1 cellular context compared by ENCODE assay signal in the genomic region with DNA sequence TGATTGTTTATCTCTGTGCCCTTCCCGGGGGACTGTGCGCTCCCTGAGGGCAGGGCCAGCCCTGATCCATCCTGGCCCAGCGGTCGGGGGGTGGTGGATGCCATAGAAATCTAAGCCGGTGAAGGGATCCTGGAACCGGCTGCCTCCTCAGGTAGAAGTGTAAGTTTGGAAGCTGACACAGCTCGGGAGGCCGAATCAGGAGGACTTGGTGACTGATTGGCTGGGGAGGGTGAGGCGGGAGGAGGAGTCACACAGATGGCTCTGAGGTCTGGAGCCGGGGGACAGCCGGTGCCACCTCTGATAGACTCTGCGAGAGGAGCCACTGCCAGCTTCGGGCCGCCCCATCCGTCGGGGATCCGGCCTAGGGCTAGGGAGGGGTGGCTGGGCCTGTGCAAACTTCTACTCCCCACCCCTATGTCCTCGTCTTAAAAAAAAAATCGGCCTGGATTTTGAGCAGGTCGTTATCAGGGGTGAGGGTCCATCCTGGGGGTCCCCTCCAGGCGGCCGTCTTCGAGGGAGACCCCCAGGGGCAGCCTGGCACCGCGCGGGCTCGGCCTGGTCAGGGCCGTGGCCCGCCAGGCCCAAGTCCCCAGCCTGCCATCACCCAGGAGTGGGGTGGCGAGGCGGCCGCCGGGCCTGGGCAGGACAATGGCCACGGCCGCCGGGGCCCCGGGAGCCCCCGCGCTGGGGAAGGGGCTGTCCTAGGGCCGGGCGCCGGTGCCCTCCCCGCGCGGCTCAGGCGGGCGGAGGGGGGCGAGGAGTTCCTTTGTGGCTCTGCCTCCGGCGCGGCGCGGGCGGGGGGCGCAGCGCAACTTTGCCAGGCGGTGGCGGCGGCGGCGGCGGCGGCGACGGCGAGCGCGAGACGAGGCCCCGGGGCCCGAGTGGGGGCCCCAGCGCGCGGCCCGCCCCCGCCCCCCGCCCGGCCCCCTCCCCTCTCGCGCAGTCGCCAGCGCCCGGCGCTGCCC.
TF ChIP-seq lines count a peak whose summit lies in the region.

No MANE protein-coding gene starts in this region.

TF ChIP-seq in H1, 55 proteins besides CTCF, POLR2A, EP300 and RAD21:
- TF ChIP-seq PHF8 (conservative IDR thresholded peaks at IDR 0.05; ENCODE audit: low read depth, low read length) (peak; percentile 44; the same call in 1 of the 2 replicates), EZH2 (IDR thresholded peaks at IDR 0.05; ENCODE audit: low read depth, low read length, severe bottlenecking) (no peak), POLR2AphosphoS5 (IDR thresholded peaks at IDR 0.05; ENCODE audit: low read depth, low read length) (peak; percentile 80; the same call in 1 of the 2 replicates), RBBP5 (IDR thresholded peaks at IDR 0.05; ENCODE audit: borderline replicate concordance, low read depth, low read length) (0 out of 2 replicates have a peak, but pooled peaks have one; percentile 37), TBP (IDR thresholded peaks at IDR 0.05; ENCODE audit: low read depth, low read length) (peak; percentile 71), FOSL1 (IDR thresholded peaks at IDR 0.05; ENCODE audit: insufficient read depth, low read depth, low read length) (no peak), CREB1 (IDR thresholded peaks at IDR 0.05) (no peak), KDM5A (IDR thresholded peaks at IDR 0.05; ENCODE audit: low read length) (no peak), KDM4A (IDR thresholded peaks at IDR 0.05; ENCODE audit: low read depth, low read length, severe bottlenecking) (peak; percentile 29), SP1 (IDR thresholded peaks at IDR 0.05; ENCODE audit: low read depth, low read length) (no peak), KDM1A (IDR thresholded peaks at IDR 0.05; ENCODE audit: borderline replicate concordance, low read length) (peak; percentile 58; the same call in 1 of the 2 replicates), E2F6 (IDR thresholded peaks at IDR 0.05) (peak; percentile 24; the same call in 1 of the 2 replicates), TAF1 (IDR thresholded peaks at IDR 0.05; ENCODE audit: low read depth, low read length) (peak; percentile 78), POU5F1 (IDR thresholded peaks at IDR 0.05; ENCODE audit: low read depth, low read length) (no peak)
- TF ChIP-seq, protein P1, sequence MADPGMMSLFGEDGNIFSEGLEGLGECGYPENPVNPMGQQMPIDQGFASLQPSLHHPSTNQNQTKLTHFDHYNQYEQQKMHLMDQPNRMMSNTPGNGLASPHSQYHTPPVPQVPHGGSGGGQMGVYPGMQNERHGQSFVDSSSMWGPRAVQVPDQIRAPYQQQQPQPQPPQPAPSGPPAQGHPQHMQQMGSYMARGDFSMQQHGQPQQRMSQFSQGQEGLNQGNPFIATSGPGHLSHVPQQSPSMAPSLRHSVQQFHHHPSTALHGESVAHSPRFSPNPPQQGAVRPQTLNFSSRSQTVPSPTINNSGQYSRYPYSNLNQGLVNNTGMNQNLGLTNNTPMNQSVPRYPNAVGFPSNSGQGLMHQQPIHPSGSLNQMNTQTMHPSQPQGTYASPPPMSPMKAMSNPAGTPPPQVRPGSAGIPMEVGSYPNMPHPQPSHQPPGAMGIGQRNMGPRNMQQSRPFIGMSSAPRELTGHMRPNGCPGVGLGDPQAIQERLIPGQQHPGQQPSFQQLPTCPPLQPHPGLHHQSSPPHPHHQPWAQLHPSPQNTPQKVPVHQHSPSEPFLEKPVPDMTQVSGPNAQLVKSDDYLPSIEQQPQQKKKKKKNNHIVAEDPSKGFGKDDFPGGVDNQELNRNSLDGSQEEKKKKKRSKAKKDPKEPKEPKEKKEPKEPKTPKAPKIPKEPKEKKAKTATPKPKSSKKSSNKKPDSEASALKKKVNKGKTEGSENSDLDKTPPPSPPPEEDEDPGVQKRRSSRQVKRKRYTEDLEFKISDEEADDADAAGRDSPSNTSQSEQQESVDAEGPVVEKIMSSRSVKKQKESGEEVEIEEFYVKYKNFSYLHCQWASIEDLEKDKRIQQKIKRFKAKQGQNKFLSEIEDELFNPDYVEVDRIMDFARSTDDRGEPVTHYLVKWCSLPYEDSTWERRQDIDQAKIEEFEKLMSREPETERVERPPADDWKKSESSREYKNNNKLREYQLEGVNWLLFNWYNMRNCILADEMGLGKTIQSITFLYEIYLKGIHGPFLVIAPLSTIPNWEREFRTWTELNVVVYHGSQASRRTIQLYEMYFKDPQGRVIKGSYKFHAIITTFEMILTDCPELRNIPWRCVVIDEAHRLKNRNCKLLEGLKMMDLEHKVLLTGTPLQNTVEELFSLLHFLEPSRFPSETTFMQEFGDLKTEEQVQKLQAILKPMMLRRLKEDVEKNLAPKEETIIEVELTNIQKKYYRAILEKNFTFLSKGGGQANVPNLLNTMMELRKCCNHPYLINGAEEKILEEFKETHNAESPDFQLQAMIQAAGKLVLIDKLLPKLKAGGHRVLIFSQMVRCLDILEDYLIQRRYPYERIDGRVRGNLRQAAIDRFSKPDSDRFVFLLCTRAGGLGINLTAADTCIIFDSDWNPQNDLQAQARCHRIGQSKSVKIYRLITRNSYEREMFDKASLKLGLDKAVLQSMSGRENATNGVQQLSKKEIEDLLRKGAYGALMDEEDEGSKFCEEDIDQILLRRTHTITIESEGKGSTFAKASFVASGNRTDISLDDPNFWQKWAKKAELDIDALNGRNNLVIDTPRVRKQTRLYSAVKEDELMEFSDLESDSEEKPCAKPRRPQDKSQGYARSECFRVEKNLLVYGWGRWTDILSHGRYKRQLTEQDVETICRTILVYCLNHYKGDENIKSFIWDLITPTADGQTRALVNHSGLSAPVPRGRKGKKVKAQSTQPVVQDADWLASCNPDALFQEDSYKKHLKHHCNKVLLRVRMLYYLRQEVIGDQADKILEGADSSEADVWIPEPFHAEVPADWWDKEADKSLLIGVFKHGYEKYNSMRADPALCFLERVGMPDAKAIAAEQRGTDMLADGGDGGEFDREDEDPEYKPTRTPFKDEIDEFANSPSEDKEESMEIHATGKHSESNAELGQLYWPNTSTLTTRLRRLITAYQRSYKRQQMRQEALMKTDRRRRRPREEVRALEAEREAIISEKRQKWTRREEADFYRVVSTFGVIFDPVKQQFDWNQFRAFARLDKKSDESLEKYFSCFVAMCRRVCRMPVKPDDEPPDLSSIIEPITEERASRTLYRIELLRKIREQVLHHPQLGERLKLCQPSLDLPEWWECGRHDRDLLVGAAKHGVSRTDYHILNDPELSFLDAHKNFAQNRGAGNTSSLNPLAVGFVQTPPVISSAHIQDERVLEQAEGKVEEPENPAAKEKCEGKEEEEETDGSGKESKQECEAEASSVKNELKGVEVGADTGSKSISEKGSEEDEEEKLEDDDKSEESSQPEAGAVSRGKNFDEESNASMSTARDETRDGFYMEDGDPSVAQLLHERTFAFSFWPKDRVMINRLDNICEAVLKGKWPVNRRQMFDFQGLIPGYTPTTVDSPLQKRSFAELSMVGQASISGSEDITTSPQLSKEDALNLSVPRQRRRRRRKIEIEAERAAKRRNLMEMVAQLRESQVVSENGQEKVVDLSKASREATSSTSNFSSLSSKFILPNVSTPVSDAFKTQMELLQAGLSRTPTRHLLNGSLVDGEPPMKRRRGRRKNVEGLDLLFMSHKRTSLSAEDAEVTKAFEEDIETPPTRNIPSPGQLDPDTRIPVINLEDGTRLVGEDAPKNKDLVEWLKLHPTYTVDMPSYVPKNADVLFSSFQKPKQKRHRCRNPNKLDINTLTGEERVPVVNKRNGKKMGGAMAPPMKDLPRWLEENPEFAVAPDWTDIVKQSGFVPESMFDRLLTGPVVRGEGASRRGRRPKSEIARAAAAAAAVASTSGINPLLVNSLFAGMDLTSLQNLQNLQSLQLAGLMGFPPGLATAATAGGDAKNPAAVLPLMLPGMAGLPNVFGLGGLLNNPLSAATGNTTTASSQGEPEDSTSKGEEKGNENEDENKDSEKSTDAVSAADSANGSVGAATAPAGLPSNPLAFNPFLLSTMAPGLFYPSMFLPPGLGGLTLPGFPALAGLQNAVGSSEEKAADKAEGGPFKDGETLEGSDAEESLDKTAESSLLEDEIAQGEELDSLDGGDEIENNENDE (IDR thresholded peaks at IDR 0.05; ENCODE audit: insufficient replicate concordance, low read length) = no peak
- TF ChIP-seq, protein P2, sequence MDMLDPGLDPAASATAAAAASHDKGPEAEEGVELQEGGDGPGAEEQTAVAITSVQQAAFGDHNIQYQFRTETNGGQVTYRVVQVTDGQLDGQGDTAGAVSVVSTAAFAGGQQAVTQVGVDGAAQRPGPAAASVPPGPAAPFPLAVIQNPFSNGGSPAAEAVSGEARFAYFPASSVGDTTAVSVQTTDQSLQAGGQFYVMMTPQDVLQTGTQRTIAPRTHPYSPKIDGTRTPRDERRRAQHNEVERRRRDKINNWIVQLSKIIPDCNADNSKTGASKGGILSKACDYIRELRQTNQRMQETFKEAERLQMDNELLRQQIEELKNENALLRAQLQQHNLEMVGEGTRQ (IDR thresholded peaks at IDR 0.05; ENCODE audit: low read length) = peak; percentile 56; the same call in 1 of the 2 replicates
